ENCODE assay signal across 25 cellular contexts in genomic region chr1:109534307-109534858, GRCh38. TPM values are rescaled to one million over a fixed set of nuclear protein-coding genes. Genes with fewer than 3 reads are reported as not detected.
"Had no signal": no experiment of that assay in that cellular context is flagged by ENCODE, and none has a peak within 500 bp of the region (broad histone marks: within the 10 kb centered on the region; RNA-seq: fewer than 3 reads in every experiment).

No MANE protein-coding gene starts in this region.

- ATAC-seq: activated CD4-positive, CD25-positive, alpha-beta regulatory T cell treated with anti-CD3 and anti-CD28 coated beads, Interleukin-2, amount 50 U/mL, for 24 hours; activated CD8-positive, alpha-beta T cell treated with anti-CD3 and anti-CD28 coated beads for 36 hours; activated naive CD4-positive, alpha-beta T cell treated with anti-CD3 and anti-CD28 coated beads, Interleukin-2, amount 50 U/mL, for 72 hours; activated naive CD8-positive, alpha-beta T cell treated with anti-CD3 and anti-CD28 coated beads, Interleukin-2, amount 50 U/mL, for 24 hours; activated T-cell treated with anti-CD3 and anti-CD28 coated beads, Interleukin-2, amount 50 U/mL, for 72 hours; body of pancreas; Panc1 had no signal

- H3K9me3 ChIP-seq: ascending aorta, body of pancreas, SJCRH30, SK-N-SH had no signal

- H3K4me2 ChIP-seq: SK-N-SH had no signal

- DNase-seq: activated CD4-positive, alpha-beta T cell treated with anti-CD3 and anti-CD28 coated beads for 4 hours; activated CD8-positive, alpha-beta memory T cell treated with anti-CD3 and anti-CD28 coated beads, Interleukin-2, amount 50 U/mL, for 4 hours; activated CD8-positive, alpha-beta T cell treated with anti-CD3 and anti-CD28 coated beads for 36 hours; activated naive CD8-positive, alpha-beta T cell treated with anti-CD3 and anti-CD28 coated beads, Interleukin-2, amount 50 U/mL, for 24 hours; activated T-cell treated with anti-CD3 and anti-CD28 coated beads, Interleukin-2, amount 50 U/mL, for 72 hours; amniotic stem cell; body of pancreas; Kasumi-1; KBM-7; NCI-H1105; NCI-H1436; NCI-H1694 treated with DMSO at 0.1 percent for 48 hours; NCI-H2081; NCI-H446; NCI-H524; Right ventricle myocardium superior; RPMI8226; SJCRH30; SK-N-SH; T-helper 1 cell had no signal

- H3K27ac ChIP-seq: ascending aorta, body of pancreas, SJCRH30 had no signal

- H3K9ac ChIP-seq: SK-N-SH had no signal

- H3K4me3 ChIP-seq: ascending aorta, body of pancreas, SJCRH30 had no signal

- H3K36me3 ChIP-seq: ascending aorta, SJCRH30 had no signal

- H3K27me3 ChIP-seq: ascending aorta, body of pancreas had no signal

RNA-seq across cellular contexts. Expression of gene GPR61, which starts 5.3 kb away (rescaled TPM):
- total RNA-seq: activated T-cell treated with anti-CD3 and anti-CD28 coated beads, Interleukin-2, amount 50 U/mL, for 72 hours; ascending aorta; body of pancreas; M059J had no signal
- polyA plus RNA-seq: SK-N-SH had no signal
